Comparison of ENCODE assay signal across 8 cellular contexts in the genomic region with DNA sequence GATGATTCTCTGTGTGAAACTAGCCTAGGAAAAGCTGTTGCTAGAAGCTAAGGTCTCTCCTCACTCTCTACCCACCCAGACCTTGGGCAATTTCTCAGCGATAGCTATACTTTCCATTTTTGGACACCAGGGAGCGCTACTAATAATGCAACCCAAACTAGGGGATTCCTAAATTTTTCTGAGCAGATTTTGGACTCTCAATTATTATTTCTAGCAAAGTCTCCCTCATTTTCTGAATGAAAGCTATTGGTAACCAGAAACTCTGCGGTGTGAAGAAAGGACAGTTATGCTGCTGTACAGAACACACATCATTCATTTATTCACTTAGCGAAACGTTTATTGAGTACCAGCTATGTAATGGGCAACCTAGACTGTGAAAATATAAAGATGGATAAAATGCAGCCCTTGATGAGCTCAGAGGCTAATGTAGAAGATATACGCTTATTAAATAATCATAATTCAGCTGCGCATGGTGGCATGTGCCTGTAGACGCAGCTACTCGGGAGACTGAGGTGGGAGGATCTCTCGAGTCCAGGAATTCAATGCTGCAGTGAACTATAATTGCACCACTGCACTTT. TPM values are rescaled to one million over a fixed set of nuclear protein-coding genes. Genes with fewer than 3 reads are reported as not detected.
DNase-seq lines count a peak whose midpoint lies in the region; ATAC-seq and TF ChIP-seq lines count a peak whose summit lies in the region.

No MANE protein-coding gene starts in this region.

- H3K27ac ChIP-seq in breast epithelium (no peak overlapping the region), left lung (no peak overlapping the region), uterus (no peak overlapping the region)

- H3K9me3 ChIP-seq in breast epithelium (no peaks in the 10 kb centered on the region), left lung (no peaks in the 10 kb centered on the region), uterus (no peaks in the 10 kb centered on the region)

- ATAC-seq in HG03354 (IDR thresholded peaks at IDR 0.05; ENCODE audit: poor library complexity, severe bottlenecking, unreplicated experiment) (peak; percentile 70), left lung (peak; percentile 82), HG03025 (IDR thresholded peaks at IDR 0.05; ENCODE audit: low FRiP score, unreplicated experiment) (no peak)

- TF ChIP-seq POLR2A in breast epithelium (IDR thresholded peaks at IDR 0.05) (no peak), uterus (IDR thresholded peaks at IDR 0.05) (no peak)

- DNase-seq in DMS 273 (lab: John Stamatoyannopoulos, UW; ENCODE audit: unreplicated experiment) (peak; percentile 64), DMS 273 treated with DMSO at 0.1 percent for 48 hours (lab: John Stamatoyannopoulos, UW) (no peak), RKO (ENCODE audit: low spot score) (peak; percentile 56), breast epithelium (ENCODE audit: low spot score in 2 of 2) (no peak), left lung (no peak), uterus (no peak)

- TF ChIP-seq CTCF in breast epithelium (IDR thresholded peaks at IDR 0.05) = peak; percentile 42 to 68 (median 56)
- peak; percentile 70 to 74 for TF ChIP-seq CTCF in left lung (IDR thresholded peaks at IDR 0.05)
- peak; percentile 52 to 75 (median 68) for TF ChIP-seq CTCF in uterus (IDR thresholded peaks at IDR 0.05)

- intact Hi-C loops in breast epithelium (cut with DNase I; ENCODE audit: low total_unique reads) (no loop called here), left lung (cut with DNase I) (loop anchor here in 1 of 2 donors (5.0 kb wide), 1 partner anchor 223 kb away; no protein-coding TSS in a partner anchor), uterus (cut with DNase I; ENCODE audit: low total_unique reads) (loop anchor here (5.0 kb wide), 1 partner anchor 223 kb away; no protein-coding TSS in a partner anchor)

- H3K27me3 ChIP-seq in breast epithelium (no peaks in the 10 kb centered on the region), left lung (no peaks in the 10 kb centered on the region), uterus (no peaks in the 10 kb centered on the region)

- no peak overlapping the region for H3K4me3 ChIP-seq in breast epithelium
- H3K4me3 ChIP-seq in left lung = no peak overlapping the region
- H3K4me3 ChIP-seq in uterus = no peak overlapping the region

- no peaks in the 10 kb centered on the region for H3K4me1 ChIP-seq in breast epithelium
- peaks cover 7 to 10% of the 10 kb centered on the region in 2 donors for H3K4me1 ChIP-seq in left lung
- no peaks in the 10 kb centered on the region for H3K4me1 ChIP-seq in uterus

- H3K36me3 ChIP-seq in breast epithelium (no peaks in the 10 kb centered on the region), left lung (no peaks in the 10 kb centered on the region), uterus (no peaks in the 10 kb centered on the region)

RNA-seq across cellular contexts. Expression of gene STIM1, which starts 6.1 kb away (rescaled TPM):
- 10 to 100 TPM; 44.2 to 68.2 (median 47.9) TPM for total RNA-seq in breast epithelium
- total RNA-seq in left lung = 10 to 100 TPM; 50.9 to 52.9 TPM
- 100 to 1,000 TPM in 1 of 4 donors, 10 to 100 TPM in 3; 37.6 to 114 (median 56.3) TPM for total RNA-seq in uterus

RNA-seq across cellular contexts. Expression of gene RHOG, which starts 8.6 kb away (rescaled TPM):
- total RNA-seq in breast epithelium (10 to 100 TPM; 37.0 to 68.2 (median 37.0) TPM), left lung (100 to 1,000 TPM in 1 of 2 donors, 10 to 100 TPM in 1; 57.1 to 109 TPM), uterus (10 to 100 TPM; 10.5 to 46.9 (median 38.1) TPM)

RNA-seq across cellular contexts. Expression of gene PGAP2, which starts 41.0 kb away (rescaled TPM):
- 10 to 100 TPM; 12.3 to 24.3 (median 20.6) TPM for total RNA-seq in breast epithelium
- 10 to 100 TPM; 19.5 to 26.5 TPM for total RNA-seq in left lung
- 10 to 100 TPM in 3 of 4 donors, not detected in 1; 12.2 to 16.5 (median 13.8) TPM for total RNA-seq in uterus

RNA-seq across cellular contexts. Expression of gene NUP98, which starts 52.0 kb away (rescaled TPM):
- total RNA-seq in breast epithelium = 100 to 1,000 TPM in 2 of 3 donors, 10 to 100 TPM in 1; 98.1 to 178 (median 142) TPM
- total RNA-seq in left lung = 10 to 100 TPM; 59.9 to 66.8 TPM
- 100 to 1,000 TPM in 3 of 4 donors, 10 to 100 TPM in 1; 55.1 to 189 (median 123) TPM for total RNA-seq in uterus

Comparison
In these comparisons a context has a peak if more than half of its experiments do, and no peak if none do; other contexts are left out.
1. DNase-seq: peak in DMS 273 (single experiment) and RKO (single experiment); none in DMS 273 treated with DMSO at 0.1 percent for 48 hours (single experiment), breast epithelium (0 of 2), left lung (0 of 2) and uterus (0 of 2).
2. Peak in every context shown above with its lines, with median percentiles within 50 percentile points of each other: CTCF ChIP-seq.